In the genomic region with DNA sequence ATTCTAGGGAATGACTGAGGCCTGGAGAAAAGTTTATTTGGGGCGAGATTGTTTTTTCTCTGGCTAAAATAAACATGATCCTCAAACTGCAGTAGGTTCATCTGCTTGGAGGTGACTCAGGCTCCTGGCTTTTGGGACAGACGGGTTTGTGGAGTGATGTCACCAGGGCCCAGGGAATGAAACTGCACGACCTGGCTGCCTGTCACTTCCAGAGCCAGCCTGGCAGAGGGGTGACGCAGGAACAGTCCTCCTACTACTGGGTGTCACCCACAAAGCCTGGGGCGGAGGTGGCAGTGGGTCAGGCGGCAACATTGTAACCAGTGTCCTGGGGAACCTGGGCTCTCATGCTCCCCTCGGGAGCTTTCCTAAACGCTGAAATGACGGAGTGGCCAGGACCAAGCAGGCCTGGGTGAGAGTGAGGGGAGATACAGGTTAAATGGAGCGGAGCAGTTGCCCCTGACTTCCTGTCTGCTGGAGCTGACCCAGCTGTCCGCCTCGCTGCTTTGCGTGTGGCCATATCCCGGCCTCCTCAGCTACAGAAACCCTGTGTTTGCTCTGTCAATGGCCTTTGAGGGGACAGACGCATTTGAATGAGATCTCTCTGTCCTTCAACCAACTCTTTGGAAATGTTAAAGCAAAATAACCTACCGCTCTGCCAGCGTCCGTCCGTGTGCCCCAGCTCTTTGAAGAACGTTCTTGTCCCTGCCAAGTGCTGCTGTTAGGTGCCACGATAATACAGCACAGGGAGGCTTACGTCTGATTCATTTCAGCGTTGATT, we compare ENCODE assay signal across 10 cellular contexts. TPM values are rescaled to one million over a fixed set of nuclear protein-coding genes. Genes with fewer than 3 reads are reported as not detected.
A peak's percentile ranks its signal among the peaks of the same experiment; 100 is the strongest.
DNase-seq lines count a peak whose midpoint lies in the region; ATAC-seq, FAIRE-seq and TF ChIP-seq lines count a peak whose summit lies in the region.
"Had no signal": no experiment of that assay in that cellular context is flagged by ENCODE, and none has a peak within 500 bp of the region (broad histone marks: within the 10 kb centered on the region; RNA-seq: fewer than 3 reads in every experiment).

No MANE protein-coding gene starts in this region.

- H3K9ac ChIP-seq in kidney (ENCODE audit: low read length in 2 of 2) = peak overlapping the region in 1 of 2 donors; percentile 82

- peak overlapping the region in 1 of 2 donors; percentile 32 for H3K4me3 ChIP-seq in kidney (ENCODE audit: low read length in 2 of 2)
- H3K4me3 ChIP-seq in thyroid gland (replicated peaks in 1 of 3) = no peak overlapping the region

- no peaks in the 10 kb centered on the region for H3K27me3 ChIP-seq in thyroid gland

- H3K4me1 ChIP-seq in kidney (ENCODE audit: control insufficient read depth in 1 of 2, insufficient read depth in 1 of 2, low read depth in 1 of 2, low read length in 2 of 2) (peaks cover 70 to 74% of the 10 kb centered on the region in 2 donors), thyroid gland (peaks cover 42 to 79% of the 10 kb centered on the region in 2 donors)

- ATAC-seq in GM21381 (IDR thresholded peaks at IDR 0.05; ENCODE audit: unreplicated experiment) = no peak
- ATAC-seq: activated naive CD4-positive, alpha-beta T cell treated with anti-CD3 and anti-CD28 coated beads, Interleukin-2, amount 50 U/mL, for 72 hours had no signal

- TF ChIP-seq POLR2A in thyroid gland (IDR thresholded peaks at IDR 0.05) = peak in 1 of 2 donors; percentile 68

- TF ChIP-seq CTCF in kidney (IDR thresholded peaks at IDR 0.05; ENCODE audit: borderline replicate concordance, extremely low read depth, insufficient read depth) = no peak
- no peak for TF ChIP-seq CTCF in thyroid gland (IDR thresholded peaks at IDR 0.05)

- intact Hi-C loops in kidney (cut with DNase I) (no loop called here), thyroid gland (cut with DNase I) (no loop called here)

- H3K27ac ChIP-seq in kidney (ENCODE audit: low read depth in 2 of 2, low read length in 2 of 2) = peak overlapping the region; percentile 77 to 78
- H3K27ac ChIP-seq in thyroid gland = peak overlapping the region; percentile 88 to 95 (median 89)
- H3K27ac ChIP-seq: 22Rv1 had no signal

- no peak for FAIRE-seq in kidney (lab: Jason Lieb, UNC)

- 23 to 36% methylated on average over 19 to 23 of the region's 23 CpGs for WGBS in thyroid gland, 2 donors

- peaks cover 0 to 5% of the 10 kb centered on the region in 2 donors for H3K36me3 ChIP-seq in kidney (ENCODE audit: control insufficient read depth in 1 of 2, insufficient read depth in 2 of 2, low read length in 2 of 2)
- no peaks in the 10 kb centered on the region for H3K36me3 ChIP-seq in thyroid gland

- DNase-seq in DMS53 (lab: John Stamatoyannopoulos, UW) (peak; percentile 57), DMS53 treated with DMSO at 0.1 percent for 48 hours (lab: John Stamatoyannopoulos, UW; ENCODE audit: unreplicated experiment) (no peak), T47D (ENCODE audit: low read depth in 1 of 2, low spot score in 1 of 2) (peak; percentile 75 to 95), kidney (peak; percentile 63), thyroid gland (peak; percentile 90 to 93), NCI-H748 treated with DMSO at 0.1 percent for 48 hours (lab: John Stamatoyannopoulos, UW) (no peak), COLO829 (ENCODE audit: low spot score) (no peak)

- H3K9me3 ChIP-seq in kidney (ENCODE audit: control insufficient read depth in 1 of 2, low read length in 2 of 2) (no peaks in the 10 kb centered on the region), thyroid gland (no peaks in the 10 kb centered on the region)

- in situ Hi-C loops in T47D (cut with HindIII; ENCODE audit: low pct_unique_long_range_greater_than_20kb, low sequenced_read_pairs) = no loop called here

RNA-seq across cellular contexts. Expression of a gene that starts 6.5 kb away (rescaled TPM):
- total RNA-seq in kidney = 87.8 TPM
- polyA plus RNA-seq in kidney (ENCODE audit: insufficient read depth, low read depth, low replicate concordance) = 39.4 TPM
- 10 to 100 TPM; 50.2 to 92.7 (median 56.2) TPM for total RNA-seq in thyroid gland

RNA-seq across cellular contexts. Expression of a gene that starts 54.2 kb away (rescaled TPM):
- 47.8 TPM for total RNA-seq in kidney
- 21.4 TPM for polyA plus RNA-seq in kidney (ENCODE audit: insufficient read depth, low read depth, low replicate concordance)
- 10 to 100 TPM; 35.6 to 66.1 (median 63.5) TPM for total RNA-seq in thyroid gland

Comparison
In these comparisons a context has a peak if more than half of its experiments do, and no peak if none do; other contexts are left out.
1. DNase-seq: peak in DMS53 (single experiment), T47D (2 of 2), kidney (single experiment) and thyroid gland (2 of 2); none in DMS53 treated with DMSO at 0.1 percent for 48 hours (single experiment), NCI-H748 treated with DMSO at 0.1 percent for 48 hours (single experiment) and COLO829 (single experiment).